Comparison of ENCODE assay signal across 8 cellular contexts in the genomic region with DNA sequence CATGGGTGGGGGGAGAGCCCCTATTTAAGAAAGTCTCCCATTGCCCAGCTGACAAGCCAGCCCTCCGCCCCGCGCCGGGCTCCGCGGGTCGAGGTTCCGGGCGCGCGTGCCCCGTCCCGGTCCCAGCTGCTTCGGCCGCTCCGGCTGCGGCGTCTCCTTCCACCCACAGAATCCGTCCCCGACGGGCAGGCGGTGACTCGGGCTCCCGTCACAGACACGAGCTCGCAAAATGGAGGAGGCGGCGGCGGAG. TPM values are rescaled to one million over a fixed set of nuclear protein-coding genes. Genes with fewer than 3 reads are reported as not detected.
DNase-seq lines count a peak whose midpoint lies in the region; ATAC-seq and TF ChIP-seq lines count a peak whose summit lies in the region.

No MANE protein-coding gene starts in this region.

- no peaks in the 10 kb centered on the region for H3K27me3 ChIP-seq in brain microvascular endothelial cell (replicated peaks)
- H3K27me3 ChIP-seq in lung (ENCODE audit: control insufficient read depth, insufficient read depth): no peaks in the 10 kb centered on the region
- no peaks in the 10 kb centered on the region for H3K27me3 ChIP-seq in upper lobe of left lung

- H3K4me3 ChIP-seq in brain microvascular endothelial cell (ENCODE audit: low read depth, low read length) (peak overlapping the region; percentile 80), lung (peak overlapping the region; percentile 98), upper lobe of left lung (peak overlapping the region; percentile 63 to 93 (median 90))

- TF ChIP-seq EP300 in upper lobe of left lung (IDR thresholded peaks at IDR 0.05): no peak

- peak overlapping the region; percentile 82 for H3K27ac Mint-ChIP-seq in activated naive CD4-positive, alpha-beta T cell treated with anti-CD3 and anti-CD28 coated beads, Interleukin-2, amount 50 U/mL, for 24 hours

- H3K27ac ChIP-seq in brain microvascular endothelial cell: peak overlapping the region; percentile 93
- H3K27ac ChIP-seq in lung (ENCODE audit: low read depth in 1 of 2, low read length in 1 of 2): peak overlapping the region; percentile 97
- peak overlapping the region; percentile 99 to 100 (median 100) for H3K27ac ChIP-seq in upper lobe of left lung

- H3K4me1 ChIP-seq in lung (ENCODE audit: control insufficient read depth in 2 of 2, insufficient read depth in 2 of 2, low read length in 2 of 2) (no peaks in the 10 kb centered on the region), upper lobe of left lung (peaks cover 9 to 32% (median 25%) of the 10 kb centered on the region in 4 donors)

- H3K9me3 Mint-ChIP-seq in activated naive CD4-positive, alpha-beta T cell treated with anti-CD3 and anti-CD28 coated beads, Interleukin-2, amount 50 U/mL, for 24 hours: no peaks in the 10 kb centered on the region

- H3K36me3 Mint-ChIP-seq in activated naive CD4-positive, alpha-beta T cell treated with anti-CD3 and anti-CD28 coated beads, Interleukin-2, amount 50 U/mL, for 24 hours: peaks cover 18% of the 10 kb centered on the region

- TF ChIP-seq POLR2A in upper lobe of left lung (IDR thresholded peaks at IDR 0.05): peak in 1 of 4 donors; percentile 72

- H3K9me3 ChIP-seq in lung (ENCODE audit: control insufficient read depth in 2 of 2, insufficient read depth in 1 of 2, low read length in 1 of 2) (no peaks in the 10 kb centered on the region), upper lobe of left lung (no peaks in the 10 kb centered on the region)

- in situ Hi-C loops in brain microvascular endothelial cell (cut with HindIII; ENCODE audit: low pct_ligation_motif_present, low sequenced_read_pairs): no loop called here

- H3K36me3 ChIP-seq in brain microvascular endothelial cell (replicated peaks) (peaks cover 6% of the 10 kb centered on the region), lung (ENCODE audit: control insufficient read depth in 2 of 2, insufficient read depth in 2 of 2, low read length in 2 of 2) (no peaks in the 10 kb centered on the region), upper lobe of left lung (no peaks in the 10 kb centered on the region)

- peak overlapping the region; percentile 95 for H3K4me3 Mint-ChIP-seq in activated naive CD4-positive, alpha-beta T cell treated with anti-CD3 and anti-CD28 coated beads, Interleukin-2, amount 50 U/mL, for 24 hours

- TF ChIP-seq CTCF in brain microvascular endothelial cell (IDR thresholded peaks at IDR 0.05; ENCODE audit: low read depth, low read length, missing control alignments) (no peak), lung (IDR thresholded peaks at IDR 0.05; ENCODE audit: control extremely low read depth, extremely low read depth) (no peak), upper lobe of left lung (IDR thresholded peaks at IDR 0.05) (no peak)

- no peak for DNase-seq in activated naive CD4-positive, alpha-beta T cell treated with Interleukin-2 at 50 U/mL for 16 hours
- DNase-seq in brain microvascular endothelial cell: no peak
- no peak for DNase-seq in lung (ENCODE audit: low spot score)
- no peak for DNase-seq in upper lobe of left lung
- no peak for DNase-seq in HPDE6-E6E7 (ENCODE audit: extremely low spot score)
- no peak for DNase-seq in occipital lobe (lab: John Stamatoyannopoulos, UW)

- WGBS in lung, 2 donors: 0% methylated on average over 29 of the region's 29 CpGs
- 0% methylated on average over 25 of the region's 29 CpGs; no CpG with 5 or more reads in 1 of the 2 donors for WGBS in upper lobe of left lung, 2 donors

- ATAC-seq in HG03520 (IDR thresholded peaks at IDR 0.05; ENCODE audit: unreplicated experiment) (peak; percentile 3), lung (ENCODE audit: insufficient read depth, low FRiP score) (peak; percentile 5), upper lobe of left lung (ENCODE audit: low FRiP score in 2 of 2) (peak in 1 of 2 donors; percentile 41)

- peaks cover 55% of the 10 kb centered on the region for H3K4me1 Mint-ChIP-seq in activated naive CD4-positive, alpha-beta T cell treated with anti-CD3 and anti-CD28 coated beads, Interleukin-2, amount 50 U/mL, for 24 hours

- no peaks in the 10 kb centered on the region for H3K27me3 Mint-ChIP-seq in activated naive CD4-positive, alpha-beta T cell treated with anti-CD3 and anti-CD28 coated beads, Interleukin-2, amount 50 U/mL, for 24 hours

RNA-seq across cellular contexts. Expression of a gene that starts 0.2 kb away (rescaled TPM):
- total RNA-seq in lung (100 to 1,000 TPM in 1 of 2 donors, 10 to 100 TPM in 1; 70.0 to 103 TPM), upper lobe of left lung (100 to 1,000 TPM in 1 of 6 donors, 10 to 100 TPM in 5; 44.5 to 101 (median 72.7) TPM), occipital lobe (27.1 TPM)
- 10 to 100 TPM; 21.6 to 26.5 TPM for polyA plus RNA-seq in lung
